Comparison of ENCODE assay signal across 24 cellular contexts in genomic region chr7:152338553-152338952, GRCh38.
DNase-seq lines count a peak whose midpoint lies in the region; ATAC-seq, FAIRE-seq and TF ChIP-seq lines count a peak whose summit lies in the region.
"Had no signal": no experiment of that assay in that cellular context is flagged by ENCODE, and none has a peak within 500 bp of the region (broad histone marks: within the 10 kb centered on the region; RNA-seq: fewer than 3 reads in every experiment).

No MANE protein-coding gene starts in this region.

- H3K27ac ChIP-seq in OCI-LY7 (ENCODE audit: low read depth, low read length, poor library complexity, severe bottlenecking) (peak overlapping the region; percentile 40), psoas muscle (peak overlapping the region; percentile 9), Peyer's patch (no peak overlapping the region)

- peak; percentile 23 for FAIRE-seq in endometrium (lab: Jason Lieb, UNC)
- FAIRE-seq: GM12892, H54 had no signal

- no TSS peak for BruUV-seq in OCI-LY7 (replicated peaks; lab: Mats Ljungman, UMichigan)

- no peak for TF ChIP-seq POLR2A in Peyer's patch (IDR thresholded peaks at IDR 0.05)

- ATAC-seq in psoas muscle: no peak
- no peak for ATAC-seq in Right ventricle myocardium inferior
- ATAC-seq: Panc1, SK-N-SH treated with all-trans-retinoic acid at 6 μM for 48 hours had no signal

- no peak for DNase-seq in OCI-LY7 (ENCODE audit: low spot score)
- peak; percentile 33 for DNase-seq in fibroblast of the aortic adventitia (ENCODE audit: low read depth)
- no peak for DNase-seq in psoas muscle
- no peak for DNase-seq in Ammon's horn (ENCODE audit: low spot score)
- no peak for DNase-seq in Peyer's patch
- DNase-seq in hepatic stellate cell (ENCODE audit: low spot score): no peak
- no peak for DNase-seq in Right ventricle myocardium inferior (ENCODE audit: missing footprints)
- DNase-seq: BE2C; CD8-positive, alpha-beta memory T cell; DMS79 treated with DMSO at 0.1 percent for 48 hours; GF-D8; Kasumi-1; MV-4-11; NCI-H1105 treated with DMSO at 0.1 percent for 48 hours; NCI-H2029; NCI-H446 treated with DMSO at 0.1 percent for 48 hours; NCI-H526; NCI-H82; NK-92 treated with Interleukin-12 subunit alpha and Interleukin-12 subunit beta, amount 100 ng/mL, for 24 hours had no signal

- peaks cover 7% of the 10 kb centered on the region for H3K36me3 ChIP-seq in OCI-LY7 (ENCODE audit: insufficient read depth, low read length)
- no peaks in the 10 kb centered on the region for H3K36me3 ChIP-seq in psoas muscle (ENCODE audit: insufficient read depth in 1 of 2, low read depth in 1 of 2)
- no peaks in the 10 kb centered on the region for H3K36me3 ChIP-seq in Peyer's patch
- H3K36me3 ChIP-seq: BE2C had no signal

- 51 to 70% (median 55%) methylated on average over 2 of the region's 2 CpGs for WGBS in psoas muscle, 3 donors

- H3K4me3 ChIP-seq in OCI-LY7 (ENCODE audit: low read depth, low read length, poor library complexity, severe bottlenecking) (no peak overlapping the region), fibroblast of the aortic adventitia (ENCODE audit: low read depth, low read length) (no peak overlapping the region), psoas muscle (no peak overlapping the region), Peyer's patch (no peak overlapping the region)

- H3K4me1 ChIP-seq in OCI-LY7 (ENCODE audit: insufficient read depth, low read length, poor library complexity, severe bottlenecking): peaks cover 89% of the 10 kb centered on the region
- peaks cover 86% of the 10 kb centered on the region for H3K4me1 ChIP-seq in psoas muscle
- H3K4me1 ChIP-seq in Peyer's patch: peaks cover 0 to 22% (median 6%) of the 10 kb centered on the region in 4 donors

- peaks cover 98% of the 10 kb centered on the region for H3K79me2 ChIP-seq in OCI-LY7 (ENCODE audit: insufficient read depth, low read depth, low read length)

- intact Hi-C loops in OCI-LY7 (cut with micrococcal nuclease; ENCODE audit: unreplicated experiment) (loop anchor here (5.0 to 10.0 kb wide), 2 partner anchors 336 to 369 kb away; partner anchors contain the start of gene XRCC2), psoas muscle (cut with DNase I) (loop anchor here (5.0 to 10.0 kb wide), 2 partner anchors 366 to 369 kb away; no protein-coding TSS in a partner anchor), Right ventricle myocardium inferior (cut with DNase I) (loop anchor here (5.0 kb wide), 2 partner anchors 124 to 369 kb away; no protein-coding TSS in a partner anchor)

- H3K27me3 ChIP-seq in psoas muscle (ENCODE audit: insufficient read depth in 3 of 3, low read length in 2 of 3) (no peaks in the 10 kb centered on the region), Peyer's patch (no peaks in the 10 kb centered on the region)
- H3K27me3 ChIP-seq: BE2C had no signal

- TF ChIP-seq CTCF in OCI-LY7 (conservative IDR thresholded peaks at IDR 0.05; ENCODE audit: low read length) (no peak), fibroblast of the aortic adventitia (IDR thresholded peaks at IDR 0.05; ENCODE audit: insufficient read depth, low read length) (no peak), psoas muscle (IDR thresholded peaks at IDR 0.05) (no peak), Peyer's patch (IDR thresholded peaks at IDR 0.05) (no peak)

- H2AFZ ChIP-seq in OCI-LY7 (ENCODE audit: low read length): no peak overlapping the region

- H3K9me3 ChIP-seq in OCI-LY7 (ENCODE audit: low read length): no peaks in the 10 kb centered on the region
- no peaks in the 10 kb centered on the region for H3K9me3 ChIP-seq in psoas muscle
- H3K9me3 ChIP-seq in Peyer's patch: no peaks in the 10 kb centered on the region
- H3K9me3 ChIP-seq: BE2C had no signal

- peak overlapping the region; percentile 27 for H3K4me2 ChIP-seq in OCI-LY7 (ENCODE audit: low read length)

- POLR2A ChIA-PET in OCI-LY7 (lab: Charles Lee): interaction anchor here (0.9 to 1.0 kb wide), 2 partner anchors 10 to 95 kb away, joined by 3 read pairs; no protein-coding TSS in a partner anchor

- H4K20me1 ChIP-seq in OCI-LY7 (ENCODE audit: insufficient read depth, low read length): peaks cover 20% of the 10 kb centered on the region

- CTCF ChIA-PET in OCI-LY7 (lab: Charles Lee; ENCODE audit: unreplicated experiment): interaction anchor here (0.6 kb wide), 1 partner anchor 346 kb away, joined by 3 read pairs; no protein-coding TSS in a partner anchor

- H3K9me2 ChIP-seq in OCI-LY7 (ENCODE audit: insufficient read depth, low read length): no peaks in the 10 kb centered on the region

Comparison
In these comparisons a context has a peak if more than half of its experiments do, and no peak if none do; other contexts are left out.
1. H3K27ac ChIP-seq: peak in OCI-LY7 (single experiment) and psoas muscle (single experiment); none in Peyer's patch (0 of 4).